In the genomic region with DNA sequence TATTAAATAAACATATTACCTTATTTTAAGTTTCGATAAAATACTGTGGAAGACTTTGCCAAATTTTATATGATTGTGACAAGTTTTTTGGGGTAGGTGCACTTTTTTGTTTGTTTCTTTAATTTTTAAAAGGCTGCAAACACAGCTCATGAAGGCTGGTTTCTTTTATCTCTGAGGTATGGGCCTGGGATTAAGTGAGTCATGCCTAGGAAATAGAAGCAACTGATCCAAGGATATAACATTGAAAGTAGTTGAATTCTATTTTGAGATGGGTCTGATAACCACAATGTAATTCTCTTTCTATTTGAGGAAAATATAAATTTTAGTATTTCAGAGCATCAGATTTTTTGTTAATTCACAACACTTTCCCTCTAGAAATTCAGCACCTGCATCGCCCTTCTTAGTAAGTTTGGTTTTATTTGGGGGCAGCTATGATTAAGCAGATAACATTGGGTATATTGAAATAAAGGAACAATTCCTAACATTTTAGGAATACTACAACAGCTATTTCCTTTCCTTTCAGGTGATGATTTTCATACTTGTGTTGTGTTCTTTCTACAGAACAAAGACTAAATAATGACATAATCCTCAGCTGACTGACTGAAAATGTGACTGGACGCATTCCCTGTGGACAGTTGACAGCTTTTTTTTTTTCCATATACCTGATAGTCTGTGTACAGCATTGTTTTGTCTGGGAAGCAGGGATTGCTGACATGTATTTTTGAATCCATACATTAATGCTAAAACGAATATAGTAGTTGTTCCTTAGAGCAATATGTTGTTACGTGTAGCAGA, we compare ENCODE assay signal across 1 cellular context.
A peak's percentile ranks its signal among the peaks of the same experiment; 100 is the strongest.
TF ChIP-seq lines count a peak whose summit lies in the region.

No MANE protein-coding gene starts in this region.

TF ChIP-seq in K562, 482 proteins besides CTCF, POLR2A, EP300 and RAD21:
- TF ChIP-seq FOSL1 (tag; conservative IDR thresholded peaks at IDR 0.05), result peak; percentile 46
- TF ChIP-seq, protein P1, sequence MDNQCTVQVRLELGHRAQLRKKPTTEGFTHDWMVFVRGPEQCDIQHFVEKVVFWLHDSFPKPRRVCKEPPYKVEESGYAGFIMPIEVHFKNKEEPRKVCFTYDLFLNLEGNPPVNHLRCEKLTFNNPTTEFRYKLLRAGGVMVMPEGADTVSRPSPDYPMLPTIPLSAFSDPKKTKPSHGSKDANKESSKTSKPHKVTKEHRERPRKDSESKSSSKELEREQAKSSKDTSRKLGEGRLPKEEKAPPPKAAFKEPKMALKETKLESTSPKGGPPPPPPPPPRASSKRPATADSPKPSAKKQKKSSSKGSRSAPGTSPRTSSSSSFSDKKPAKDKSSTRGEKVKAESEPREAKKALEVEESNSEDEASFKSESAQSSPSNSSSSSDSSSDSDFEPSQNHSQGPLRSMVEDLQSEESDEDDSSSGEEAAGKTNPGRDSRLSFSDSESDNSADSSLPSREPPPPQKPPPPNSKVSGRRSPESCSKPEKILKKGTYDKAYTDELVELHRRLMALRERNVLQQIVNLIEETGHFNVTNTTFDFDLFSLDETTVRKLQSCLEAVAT (IDR thresholded peaks at IDR 0.05), result no peak
